Comparison of ENCODE assay signal across 12 cellular contexts in genomic region chr9:121568541-121569265, GRCh38.
DNase-seq lines count a peak whose midpoint lies in the region; ATAC-seq, FAIRE-seq and TF ChIP-seq lines count a peak whose summit lies in the region.
"Had no signal": no experiment of that assay in that cellular context is flagged by ENCODE, and none has a peak within 500 bp of the region (broad histone marks: within the 10 kb centered on the region; RNA-seq: fewer than 3 reads in every experiment).

No MANE protein-coding gene starts in this region.

- H3K4me3 Mint-ChIP-seq in activated T-helper 17 cell treated with anti-CD3 and anti-CD28 coated beads, Interleukin-2, amount 50 U/mL, for 72 hours: no peak overlapping the region
- H3K4me3 Mint-ChIP-seq: dendritic cell treated with granulocyte-macrophage colony-stimulating factor and Interleukin-4, amounts not matched to agents 40 ng/mL and 50 ng/mL, for 4 days had no signal

- peaks cover 12% of the 10 kb centered on the region for H3K27me3 Mint-ChIP-seq in activated T-helper 17 cell treated with anti-CD3 and anti-CD28 coated beads, Interleukin-2, amount 50 U/mL, for 72 hours

- CTCF ChIA-PET in HCT116 (lab: Charles Lee) (interaction anchor here (1.2 kb wide), 1 partner anchor 13 kb away, joined by 3 read pairs; no protein-coding TSS in a partner anchor), endothelial cell of umbilical vein (lab: Charles Lee) (interaction anchor here (0.8 to 5.2 kb wide), 12 partner anchors 10 to 118 kb away, joined by 3 to 29 read pairs (median 6); no protein-coding TSS in a partner anchor)

- TF ChIP-seq RAD21 in HCT116 (IDR thresholded peaks at IDR 0.05; ENCODE audit: low read depth): no peak

- intact Hi-C loops in HCT116 (cut with micrococcal nuclease) (no loop called here), endothelial cell of umbilical vein (cut with micrococcal nuclease) (loop anchor here (1.0 to 5.0 kb wide), 3 partner anchors 10 to 44 kb away; no protein-coding TSS in a partner anchor)

- H3K4me2 ChIP-seq in HCT116 (ENCODE audit: low read length) (0 out of 2 replicates have a peak overlapping the region, but pooled peaks have one; percentile 9), endothelial cell of umbilical vein (ENCODE audit: insufficient read depth, low read length) (peak overlapping the region; percentile 5)

- H3K9me3 ChIP-seq in HCT116 (ENCODE audit: control insufficient read depth in 1 of 2, insufficient read depth in 1 of 2, low read depth in 1 of 2, low read length in 2 of 2) (no peaks in the 10 kb centered on the region), endothelial cell of umbilical vein (replicated peaks; ENCODE audit: control insufficient read depth, insufficient read depth, low read length) (no peaks in the 10 kb centered on the region)

- POLR2A ChIA-PET in HCT116 (lab: Charles Lee): interaction anchor here (1.2 kb wide), 1 partner anchor 23 kb away, joined by 4 read pairs; no protein-coding TSS in a partner anchor
- POLR2A ChIA-PET in endothelial cell of umbilical vein (lab: Charles Lee): interaction anchor here (0.5 to 1.6 kb wide), 2 partner anchors 11 to 46 kb away, joined by 3 to 5 read pairs; no protein-coding TSS in a partner anchor

- dilution Hi-C loops in endothelial cell of umbilical vein (cut with MboI; ENCODE audit: extremely low pct_ligation_motif_present, low sequenced_read_pairs): no loop called here

- no peaks in the 10 kb centered on the region for H4K20me1 ChIP-seq in HCT116 (ENCODE audit: insufficient read depth)
- no peaks in the 10 kb centered on the region for H4K20me1 ChIP-seq in endothelial cell of umbilical vein (replicated peaks; ENCODE audit: control insufficient read depth, extremely low read depth, insufficient read depth, low read length)

- H3K9me3 Mint-ChIP-seq in activated T-helper 17 cell treated with anti-CD3 and anti-CD28 coated beads, Interleukin-2, amount 50 U/mL, for 72 hours: no peaks in the 10 kb centered on the region
- H3K9me3 Mint-ChIP-seq: dendritic cell treated with granulocyte-macrophage colony-stimulating factor and Interleukin-4, amounts not matched to agents 40 ng/mL and 50 ng/mL, for 4 days had no signal

- H3K27ac Mint-ChIP-seq in activated T-helper 17 cell treated with anti-CD3 and anti-CD28 coated beads, Interleukin-2, amount 50 U/mL, for 72 hours: no peak overlapping the region
- H3K27ac Mint-ChIP-seq: dendritic cell treated with granulocyte-macrophage colony-stimulating factor and Interleukin-4, amounts not matched to agents 40 ng/mL and 50 ng/mL, for 4 days had no signal

- no peaks in the 10 kb centered on the region for H3K27me3 ChIP-seq in HCT116 (ENCODE audit: insufficient read depth, low read length)
- no peaks in the 10 kb centered on the region for H3K27me3 ChIP-seq in endothelial cell of umbilical vein (ENCODE audit: control insufficient read depth in 2 of 2, insufficient read depth in 2 of 2, low read length in 2 of 2)

- H3K9me1 ChIP-seq in endothelial cell of umbilical vein (replicated peaks; ENCODE audit: control insufficient read depth, extremely low read depth, insufficient read depth, low read length): no peaks in the 10 kb centered on the region

- H3K4me1 Mint-ChIP-seq in activated T-helper 17 cell treated with anti-CD3 and anti-CD28 coated beads, Interleukin-2, amount 50 U/mL, for 72 hours: no peaks in the 10 kb centered on the region

- H3K9ac ChIP-seq in HCT116 (ENCODE audit: low read length) (no peak overlapping the region), endothelial cell of umbilical vein (replicated peaks; ENCODE audit: extremely low read depth, insufficient read depth, low read length) (no peak overlapping the region)

- no peaks in the 10 kb centered on the region for H3K9me2 ChIP-seq in HCT116 (ENCODE audit: insufficient read depth)

- TF ChIP-seq POLR2A in HCT116 (IDR thresholded peaks at IDR 0.05; ENCODE audit: borderline replicate concordance, extremely low read depth, insufficient read depth, insufficient read length): no peak
- no peak for TF ChIP-seq POLR2A in endothelial cell of umbilical vein (IDR thresholded peaks at IDR 0.05; ENCODE audit: low read depth, low read length)

- DNase-seq in HCT116 (ENCODE audit: low read depth, low spot score) (no peak), endothelial cell of umbilical vein (ENCODE audit: low read depth, low spot score) (peak; percentile 61), medulla oblongata (ENCODE audit: extremely low spot score) (peak; percentile 60), GM19238 (ENCODE audit: insufficient read length, low spot score) (no peak)
- DNase-seq in stimulated activated CD4-positive, alpha-beta T cell treated with anti-CD3 and anti-CD28 coated beads, Interleukin-12 subunit alpha, Interleukin-12 subunit beta, amount 100 ng/mL, for 4 hours: no peak
- DNase-seq: activated T-cell treated with anti-CD3 and anti-CD28 coated beads for 4 hours, NCI-H1417 had no signal

- RAD21 ChIA-PET in HCT116 (lab: Charles Lee; ENCODE audit: low non-redundant PET in 1 of 2, low total read pairs in 2 of 2, uncharacterized antibody in 2 of 2, unreplicated experiment in 2 of 2): no interaction called here

- H2AFZ ChIP-seq in HCT116 (ENCODE audit: low read depth, low read length, poor library complexity, severe bottlenecking) (no peak overlapping the region), endothelial cell of umbilical vein (ENCODE audit: low read depth, low read length) (peak overlapping the region; percentile 11)

- no peaks in the 10 kb centered on the region for H3K36me3 Mint-ChIP-seq in activated T-helper 17 cell treated with anti-CD3 and anti-CD28 coated beads, Interleukin-2, amount 50 U/mL, for 72 hours (ENCODE audit: low read depth)

- BruUV-seq in HCT116 (replicated peaks; lab: Mats Ljungman, UMichigan) (no TSS peak), endothelial cell of umbilical vein (replicated peaks; lab: Mats Ljungman, UMichigan) (no TSS peak)

- H3K27ac ChIP-seq in HCT116 (ENCODE audit: low read depth, low read length): no peak overlapping the region
- H3K27ac ChIP-seq in endothelial cell of umbilical vein (ENCODE audit: insufficient read depth, low read depth, low read length): no peak overlapping the region
- peak overlapping the region; percentile 47 for H3K27ac ChIP-seq in temporal lobe (ENCODE audit: low read depth, low read length)

- 0 out of 2 replicates have a peak, but pooled peaks have one; percentile 28 for ATAC-seq in HCT116
- ATAC-seq in activated T-helper 17 cell treated with anti-CD3 and anti-CD28 coated beads, Interleukin-2, amount 50 U/mL, for 72 hours (replicated peaks): no peak
- no peak for ATAC-seq in GM18498 (IDR thresholded peaks at IDR 0.05; ENCODE audit: unreplicated experiment)

- H3K36me3 ChIP-seq in HCT116 (ENCODE audit: control insufficient read depth in 1 of 2, insufficient read depth in 2 of 2, low read length in 2 of 2) (no peaks in the 10 kb centered on the region), endothelial cell of umbilical vein (ENCODE audit: control insufficient read depth in 2 of 2, extremely low read depth in 1 of 2, insufficient read depth in 2 of 2, low read length in 2 of 2) (no peaks in the 10 kb centered on the region)

- no peak overlapping the region for H3K4me3 ChIP-seq in HCT116 (replicated peaks in 1 of 2; ENCODE audit: low read depth in 1 of 2, low read length in 2 of 2)
- H3K4me3 ChIP-seq in endothelial cell of umbilical vein (replicated peaks in 1 of 3; ENCODE audit: insufficient read depth in 1 of 3, low read depth in 1 of 3, low read length in 3 of 3): no peak overlapping the region

- no peaks in the 10 kb centered on the region for H3K79me2 ChIP-seq in HCT116 (ENCODE audit: insufficient read depth, low read length)
- no peaks in the 10 kb centered on the region for H3K79me2 ChIP-seq in endothelial cell of umbilical vein (ENCODE audit: control insufficient read depth, insufficient read depth, low read length)

- FAIRE-seq in endothelial cell of umbilical vein (lab: Jason Lieb, UNC): peak; percentile 60
- FAIRE-seq: D721Med had no signal

- peaks cover 3 to 19% of the 10 kb centered on the region in 2 experiments; a peak in 2 of 4 replicates for H3K4me1 ChIP-seq in HCT116 (ENCODE audit: control insufficient read depth in 1 of 2, insufficient read depth in 2 of 2, low read length in 2 of 2)
- H3K4me1 ChIP-seq in endothelial cell of umbilical vein (ENCODE audit: control insufficient read depth, extremely low read depth, insufficient read depth, low read length): peaks cover 32% of the 10 kb centered on the region

- TF ChIP-seq CTCF in HCT116 (IDR thresholded peaks at IDR 0.05 in 2 of 3, conservative IDR thresholded peaks at IDR 0.05 in 1 of 3; ENCODE audit: borderline replicate concordance in 1 of 3, insufficient read depth in 1 of 3, low read depth in 2 of 3, low read length in 2 of 3) (no peak), endothelial cell of umbilical vein (IDR thresholded peaks at IDR 0.05; ENCODE audit: extremely low read depth in 1 of 2, insufficient read depth in 1 of 2, low read depth in 1 of 2, low read length in 2 of 2) (no peak)

TF ChIP-seq in HCT116, 20 proteins besides CTCF, POLR2A, EP300 and RAD21 (continues in another document):
- TF ChIP-seq ELF1 (IDR thresholded peaks at IDR 0.05; ENCODE audit: borderline replicate concordance, low read depth): no peak
- no peak for TF ChIP-seq SRF (IDR thresholded peaks at IDR 0.05; ENCODE audit: low read depth)
- TF ChIP-seq FOSL1 (IDR thresholded peaks at IDR 0.05; ENCODE audit: low read depth): no peak
- TF ChIP-seq SIN3A (IDR thresholded peaks at IDR 0.05; ENCODE audit: low read depth): no peak
- TF ChIP-seq SP1 (IDR thresholded peaks at IDR 0.05; ENCODE audit: low read depth): no peak
- TF ChIP-seq EZH2phosphoT487 (IDR thresholded peaks at IDR 0.05; ENCODE audit: borderline replicate concordance): no peak
- TF ChIP-seq EZH2 (IDR thresholded peaks at IDR 0.05): no peak
- no peak for TF ChIP-seq CEBPB (IDR thresholded peaks at IDR 0.05; ENCODE audit: low read depth)

TF ChIP-seq in endothelial cell of umbilical vein, 7 proteins besides CTCF, POLR2A, EP300 and RAD21:
- no peak for TF ChIP-seq GATA2 (IDR thresholded peaks at IDR 0.05; ENCODE audit: insufficient read depth, insufficient read length, low read depth, low read length)
- peak; percentile 47 for TF ChIP-seq FOS (IDR thresholded peaks at IDR 0.05; ENCODE audit: borderline replicate concordance, insufficient read depth, low read length)
- TF ChIP-seq MYC (IDR thresholded peaks at IDR 0.05; ENCODE audit: low read depth, low read length): no peak
- peak; percentile 52 for TF ChIP-seq JUN (IDR thresholded peaks at IDR 0.05; ENCODE audit: borderline replicate concordance, insufficient read depth, insufficient read length, low read depth)
TF ChIP-seq in endothelial cell of umbilical vein: peak in this region for 2.

Comparison
In these comparisons a context has a peak if more than half of its experiments do, and no peak if none do; other contexts are left out.
1. DNase-seq: peak in endothelial cell of umbilical vein (single experiment) and medulla oblongata (single experiment); none in HCT116 (single experiment), GM19238 (single experiment) and stimulated activated CD4-positive, alpha-beta T cell treated with anti-CD3 and anti-CD28 coated beads, Interleukin-12 subunit alpha, Interleukin-12 subunit beta, amount 100 ng/mL, for 4 hours (single experiment).